Comparison of ENCODE assay signal across 34 cellular contexts in genomic region chr9:26682041-26682440, GRCh38.
"Had no signal": no experiment of that assay in that cellular context is flagged by ENCODE, and none has a peak within 500 bp of the region (broad histone marks: within the 10 kb centered on the region; RNA-seq: fewer than 3 reads in every experiment).

No MANE protein-coding gene starts in this region.

- H3K4me3 Mint-ChIP-seq: activated CD4-positive, alpha-beta memory T cell treated with anti-CD3 and anti-CD28 coated beads, Interleukin-2, amount 10 ng/mL, durations not matched to agents 7 days and 5 days; activated CD4-positive, alpha-beta T cell treated with anti-CD3 and anti-CD28 coated beads for 36 hours; activated CD4-positive, alpha-beta T cell treated with anti-CD3 and anti-CD28 coated beads, Interleukin-2, amount 10 ng/mL, durations not matched to agents 7 days and 5 days; activated CD8-positive, alpha-beta memory T cell treated with anti-CD3 and anti-CD28 coated beads, Interleukin-2, amount 10 ng/mL, durations not matched to agents 7 days and 5 days; activated CD8-positive, alpha-beta T cell treated with anti-CD3 and anti-CD28 coated beads, Interleukin-2, amount 10 ng/mL, durations not matched to agents 7 days and 5 days; activated naive CD4-positive, alpha-beta T cell treated with anti-CD3 and anti-CD28 coated beads for 36 hours; activated naive CD8-positive, alpha-beta T cell treated with anti-CD3 and anti-CD28 coated beads for 36 hours; activated T-cell treated with anti-CD3 and anti-CD28 coated beads, Interleukin-2, amount 50 U/mL, for 24 hours; T-helper 1 cell treated with Interleukin-12 subunit alpha and Interleukin-12 subunit beta and Interleukin-4 antibody, amounts not matched to agents 30 μg/mL and 1 μg/mL, for 36 hours; T-helper 2 cell treated with Interferon-gamma antibody and Interleukin-4, amounts not matched to agents 5 μg/mL and 100 μg/mL, for 36 hours; WTC11 had no signal

- ATAC-seq: activated CD4-positive, alpha-beta T cell treated with anti-CD3 and anti-CD28 coated beads for 36 hours; activated CD4-positive, CD25-positive, alpha-beta regulatory T cell treated with anti-CD3 and anti-CD28 coated beads, Interleukin-2, amount 50 U/mL, for 24 hours; activated CD8-positive, alpha-beta memory T cell treated with anti-CD3 and anti-CD28 coated beads, Interleukin-2, amount 10 ng/mL, durations not matched to agents 7 days and 5 days; activated CD8-positive, alpha-beta T cell treated with anti-CD3 and anti-CD28 coated beads, Interleukin-2, amount 10 ng/mL, durations not matched to agents 7 days and 5 days; activated naive CD4-positive, alpha-beta T cell treated with anti-CD3 and anti-CD28 coated beads, Interleukin-2, amount 50 U/mL, for 72 hours; body of pancreas had no signal

- H3K4me1 Mint-ChIP-seq: activated CD4-positive, alpha-beta memory T cell treated with anti-CD3 and anti-CD28 coated beads, Interleukin-2, amount 10 ng/mL, durations not matched to agents 7 days and 5 days; activated CD4-positive, alpha-beta T cell treated with anti-CD3 and anti-CD28 coated beads for 36 hours; activated CD4-positive, alpha-beta T cell treated with anti-CD3 and anti-CD28 coated beads, Interleukin-2, amount 10 ng/mL, durations not matched to agents 7 days and 5 days; activated CD8-positive, alpha-beta memory T cell treated with anti-CD3 and anti-CD28 coated beads, Interleukin-2, amount 10 ng/mL, durations not matched to agents 7 days and 5 days; activated naive CD8-positive, alpha-beta T cell treated with anti-CD3 and anti-CD28 coated beads for 36 hours had no signal

- H3K27ac ChIP-seq: adrenal gland, body of pancreas, brain microvascular endothelial cell, breast epithelium, WERI-Rb-1 had no signal

- H3K36me3 Mint-ChIP-seq: activated CD8-positive, alpha-beta memory T cell treated with anti-CD3 and anti-CD28 coated beads, Interleukin-2, amount 10 ng/mL, durations not matched to agents 7 days and 5 days; activated naive CD4-positive, alpha-beta T cell treated with anti-CD3 and anti-CD28 coated beads, Interleukin-2, amount 50 U/mL, for 72 hours; activated naive CD8-positive, alpha-beta T cell treated with anti-CD3 and anti-CD28 coated beads for 36 hours; WTC11 had no signal

- H3K27ac Mint-ChIP-seq: activated CD4-positive, alpha-beta memory T cell treated with anti-CD3 and anti-CD28 coated beads, Interleukin-2, amount 10 ng/mL, durations not matched to agents 7 days and 5 days; activated CD4-positive, alpha-beta T cell treated with anti-CD3 and anti-CD28 coated beads for 36 hours; activated CD4-positive, alpha-beta T cell treated with anti-CD3 and anti-CD28 coated beads, Interleukin-2, amount 10 ng/mL, durations not matched to agents 7 days and 5 days; activated CD8-positive, alpha-beta memory T cell treated with anti-CD3 and anti-CD28 coated beads, Interleukin-2, amount 10 ng/mL, durations not matched to agents 7 days and 5 days; activated CD8-positive, alpha-beta T cell treated with anti-CD3 and anti-CD28 coated beads, Interleukin-2, amount 10 ng/mL, durations not matched to agents 7 days and 5 days; activated naive CD4-positive, alpha-beta T cell treated with anti-CD3 and anti-CD28 coated beads for 36 hours; activated naive CD4-positive, alpha-beta T cell treated with anti-CD3 and anti-CD28 coated beads, Interleukin-2, amount 50 U/mL, for 72 hours; activated naive CD8-positive, alpha-beta T cell treated with anti-CD3 and anti-CD28 coated beads for 36 hours; activated T-cell treated with anti-CD3 and anti-CD28 coated beads, Interleukin-2, amount 50 U/mL, for 24 hours; T-helper 1 cell treated with Interleukin-12 subunit alpha and Interleukin-12 subunit beta and Interleukin-4 antibody, amounts not matched to agents 30 μg/mL and 1 μg/mL, for 36 hours; T-helper 2 cell treated with Interferon-gamma antibody and Interleukin-4, amounts not matched to agents 5 μg/mL and 100 μg/mL, for 36 hours; WTC11 had no signal

- H3K9me3 Mint-ChIP-seq: activated CD4-positive, alpha-beta memory T cell treated with anti-CD3 and anti-CD28 coated beads, Interleukin-2, amount 10 ng/mL, durations not matched to agents 7 days and 5 days; activated CD4-positive, alpha-beta T cell treated with anti-CD3 and anti-CD28 coated beads, Interleukin-2, amount 10 ng/mL, durations not matched to agents 7 days and 5 days; activated naive CD4-positive, alpha-beta T cell treated with anti-CD3 and anti-CD28 coated beads for 36 hours; activated naive CD4-positive, alpha-beta T cell treated with anti-CD3 and anti-CD28 coated beads, Interleukin-2, amount 50 U/mL, for 72 hours; activated naive CD8-positive, alpha-beta T cell treated with anti-CD3 and anti-CD28 coated beads for 36 hours; activated T-cell treated with anti-CD3 and anti-CD28 coated beads, Interleukin-2, amount 50 U/mL, for 24 hours; T-helper 1 cell treated with Interleukin-12 subunit alpha and Interleukin-12 subunit beta and Interleukin-4 antibody, amounts not matched to agents 30 μg/mL and 1 μg/mL, for 36 hours; T-helper 2 cell treated with Interferon-gamma antibody and Interleukin-4, amounts not matched to agents 5 μg/mL and 100 μg/mL, for 36 hours; WTC11 had no signal

- H3K27me3 Mint-ChIP-seq: activated CD4-positive, alpha-beta memory T cell treated with anti-CD3 and anti-CD28 coated beads, Interleukin-2, amount 10 ng/mL, durations not matched to agents 7 days and 5 days; activated CD4-positive, alpha-beta T cell treated with anti-CD3 and anti-CD28 coated beads, Interleukin-2, amount 10 ng/mL, durations not matched to agents 7 days and 5 days had no signal

- DNase-seq: activated CD4-positive, alpha-beta memory T cell treated with anti-CD3 and anti-CD28 coated beads, Interleukin-2, amount 10 ng/mL, durations not matched to agents 7 days and 5 days; activated CD4-positive, alpha-beta T cell treated with anti-CD3 and anti-CD28 coated beads for 1 hour; activated CD4-positive, alpha-beta T cell treated with anti-CD3 and anti-CD28 coated beads for 36 hours; activated CD4-positive, alpha-beta T cell treated with anti-CD3 and anti-CD28 coated beads for 48 hours; activated CD4-positive, alpha-beta T cell treated with anti-CD3 and anti-CD28 coated beads, Interleukin-2, amount 10 ng/mL, durations not matched to agents 7 days and 5 days; activated CD4-positive, alpha-beta T cell treated with anti-CD3 and anti-CD28 coated beads, Interleukin-2, amount 50 U/mL, for 48 hours; activated CD4-positive, CD25-positive, alpha-beta regulatory T cell; activated CD8-positive, alpha-beta memory T cell treated with anti-CD3 and anti-CD28 coated beads for 24 hours; activated CD8-positive, alpha-beta memory T cell treated with anti-CD3 and anti-CD28 coated beads, Interleukin-2, amount 10 ng/mL, durations not matched to agents 7 days and 5 days; activated CD8-positive, alpha-beta memory T cell treated with anti-CD3 and anti-CD28 coated beads, Interleukin-2, amount 50 U/mL, for 48 hours; activated CD8-positive, alpha-beta T cell treated with anti-CD3 and anti-CD28 coated beads, Interleukin-2, amount 10 ng/mL, durations not matched to agents 7 days and 5 days; activated effector memory CD4-positive, alpha-beta T cell treated with anti-CD3 and anti-CD28 coated beads, Interleukin-2, amount 50 U/mL, for 16 hours; activated gamma-delta T cell treated with Interleukin-2 at 50 U/mL for 16 hours; activated naive CD4-positive, alpha-beta T cell; activated naive CD4-positive, alpha-beta T cell treated with anti-CD3 and anti-CD28 coated beads for 36 hours; activated naive CD4-positive, alpha-beta T cell treated with anti-CD3 and anti-CD28 coated beads, Interleukin-2, amount 50 U/mL, for 16 hours; activated naive CD8-positive, alpha-beta T cell treated with anti-CD3 and anti-CD28 coated beads for 36 hours; activated T-cell treated with anti-CD3 and anti-CD28 coated beads, Interleukin-2, amount 50 U/mL, for 24 hours; activated T-cell treated with anti-CD3 and anti-CD28 coated beads, Interleukin-2, amount 50 U/mL, for 48 hours; adrenal gland; amniotic stem cell; aorta; body of pancreas; brain microvascular endothelial cell; central memory CD4-positive, alpha-beta T cell; T-helper 2 cell; T-helper 9 cell; WERI-Rb-1 had no signal
